19 cellular contexts compared by ENCODE assay signal in the genomic region with DNA sequence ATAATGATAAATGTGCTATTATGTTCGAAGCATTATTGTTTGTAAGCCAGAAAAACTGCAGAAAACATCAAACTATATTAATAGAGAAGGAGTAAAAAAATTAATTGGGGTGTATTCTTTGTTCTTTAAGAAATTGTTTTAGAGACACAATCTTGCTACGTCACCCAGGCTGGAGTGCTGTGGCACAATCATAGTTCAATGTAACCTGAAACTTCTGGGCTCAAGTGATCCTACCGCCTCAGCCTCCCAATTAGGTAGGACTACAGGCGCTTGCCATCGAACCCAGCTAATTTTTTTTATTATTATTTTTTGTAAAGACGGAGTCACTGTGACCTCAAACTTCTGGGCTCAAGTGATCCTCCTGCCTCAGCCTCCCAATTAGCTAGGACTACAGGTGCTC.
"Had no signal": no experiment of that assay in that cellular context is flagged by ENCODE, and none has a peak within 500 bp of the region (broad histone marks: within the 10 kb centered on the region; RNA-seq: fewer than 3 reads in every experiment).

No MANE protein-coding gene starts in this region.

- DNase-seq: colonic mucosa; cortex of kidney; dermis blood vessel endothelial cell; dorsolateral prefrontal cortex; effector CD4-positive, alpha-beta T cell; effector CD8-positive, alpha-beta T cell; effector memory CD4-positive, alpha-beta T cell; effector memory CD8-positive, alpha-beta T cell; endodermal cell; erythroblast; esophagus squamous epithelium; foreskin fibroblast; foreskin keratinocyte; foreskin melanocyte; gastrocnemius medialis; glutamatergic neuron; head of caudate nucleus; heart left ventricle; heart right ventricle had no signal
